ENCODE assay signal across 8 cellular contexts in the genomic region with DNA sequence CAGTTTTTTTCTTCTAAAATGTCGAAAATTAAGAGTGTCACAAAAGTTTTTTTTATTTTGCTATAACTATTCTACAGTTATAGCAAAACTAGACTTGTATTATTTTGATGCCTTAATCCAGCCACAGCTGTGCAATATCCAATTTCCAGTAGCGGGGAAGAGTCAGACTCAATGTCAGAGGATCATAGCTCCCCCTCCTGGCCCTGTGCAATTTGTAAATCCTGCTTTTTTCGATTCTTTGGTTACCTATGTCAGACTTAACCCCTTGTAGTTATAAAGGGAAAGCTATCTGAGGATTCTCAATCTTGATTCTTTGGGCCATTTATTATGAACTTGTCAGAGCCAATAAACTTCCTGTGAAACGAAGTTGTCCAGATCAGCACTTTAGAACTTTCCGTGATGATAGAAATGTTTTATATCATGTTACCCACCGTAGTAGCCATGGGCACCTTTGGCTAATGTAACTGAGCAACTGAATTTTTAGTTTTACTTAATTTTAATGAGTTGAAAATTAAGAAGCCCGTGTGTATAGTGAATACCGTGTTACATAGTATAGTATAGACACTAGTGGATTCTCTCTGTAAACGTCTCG.
DNase-seq lines count a peak whose midpoint lies in the region; FAIRE-seq and TF ChIP-seq lines count a peak whose summit lies in the region.

No MANE protein-coding gene starts in this region.

- H3K4me1 ChIP-seq in MM.1S (ENCODE audit: low read length) = no peaks in the 10 kb centered on the region

- H3K36me3 Mint-ChIP-seq in activated CD4-positive, alpha-beta memory T cell treated with anti-CD3 and anti-CD28 coated beads for 36 hours = no peaks in the 10 kb centered on the region

- intact Hi-C loops in activated CD4-positive, alpha-beta memory T cell treated with anti-CD3 and anti-CD28 coated beads for 36 hours (cut with micrococcal nuclease) = loop anchor here (1.0 to 10.0 kb wide), 4 partner anchors 23 to 563 kb away; no protein-coding TSS in a partner anchor

- FAIRE-seq in GM12891 (lab: Jason Lieb, UNC) = no peak

- H3K4me3 Mint-ChIP-seq in activated CD4-positive, alpha-beta memory T cell treated with anti-CD3 and anti-CD28 coated beads for 36 hours = no peak overlapping the region

- no peaks in the 10 kb centered on the region for H3K9me2 ChIP-seq in MM.1S (replicated peaks; ENCODE audit: insufficient read depth, low read length)

- no peak overlapping the region for H3K27ac ChIP-seq in MM.1S (ENCODE audit: low read length)

- DNase-seq in NCI-H748 (lab: John Stamatoyannopoulos, UW; ENCODE audit: unreplicated experiment) (peak; percentile 7), NCI-H748 treated with DMSO at 0.1 percent for 48 hours (lab: John Stamatoyannopoulos, UW) (no peak), MM.1S (peak; percentile 46), hippocampal formation (lab: John Stamatoyannopoulos, UW) (peak; percentile 30 to 50), GM12891 (ENCODE audit: insufficient read length, low spot score) (no peak), middle frontal gyrus (ENCODE audit: extremely low spot score, low spot score) (no peak)
- DNase-seq in activated CD4-positive, alpha-beta memory T cell treated with anti-CD3 and anti-CD28 coated beads for 36 hours = peak; percentile 68
- peak; percentile 18 for DNase-seq in stimulated activated CD4-positive, alpha-beta T cell treated with anti-CD3 and anti-CD28 coated beads, Interleukin-2, amount 100 ng/mL, for 4 hours (ENCODE audit: low read depth)

- H3K9me3 ChIP-seq in MM.1S (replicated peaks; ENCODE audit: insufficient read depth, low read length) = no peaks in the 10 kb centered on the region

- H3K4me1 Mint-ChIP-seq in activated CD4-positive, alpha-beta memory T cell treated with anti-CD3 and anti-CD28 coated beads for 36 hours (ENCODE audit: low read depth) = peaks cover 23% of the 10 kb centered on the region

- no peak for TF ChIP-seq POLR2A in GM12891 (IDR thresholded peaks at IDR 0.05; ENCODE audit: low read depth, low read length)

- H2AFZ ChIP-seq in MM.1S (ENCODE audit: low read length) = no peak overlapping the region

- no peaks in the 10 kb centered on the region for H3F3A ChIP-seq in MM.1S (ENCODE audit: insufficient read depth, low read length)

- POLR2A ChIA-PET in activated CD4-positive, alpha-beta memory T cell treated with anti-CD3 and anti-CD28 coated beads for 36 hours (lab: Charles Lee) = interaction anchor here (1.6 kb wide), 1 partner anchor 88 kb away, joined by 6 read pairs; a partner anchor contains a TSS

- no peaks in the 10 kb centered on the region for H3K9me3 Mint-ChIP-seq in activated CD4-positive, alpha-beta memory T cell treated with anti-CD3 and anti-CD28 coated beads for 36 hours

- TF ChIP-seq CTCF in MM.1S (IDR thresholded peaks at IDR 0.05; ENCODE audit: low read length) = peak; percentile 63

- no peaks in the 10 kb centered on the region for H3K27me3 ChIP-seq in MM.1S (replicated peaks; ENCODE audit: insufficient read depth, low read length)

- H3K27ac Mint-ChIP-seq in activated CD4-positive, alpha-beta memory T cell treated with anti-CD3 and anti-CD28 coated beads for 36 hours = peak overlapping the region; percentile 6

- H3K4me3 ChIP-seq in MM.1S (ENCODE audit: low read length) = no peak overlapping the region

- no peaks in the 10 kb centered on the region for H3K36me3 ChIP-seq in MM.1S (replicated peaks; ENCODE audit: insufficient read depth, low read length)

- CTCF ChIA-PET in activated CD4-positive, alpha-beta memory T cell treated with anti-CD3 and anti-CD28 coated beads for 36 hours (lab: Charles Lee) = interaction anchor here (0.6 to 6.8 kb wide), 47 partner anchors 9 to 858 kb away, joined by 3 to 63 read pairs (median 4); a partner anchor contains a TSS

- H3K79me2 ChIP-seq in MM.1S (ENCODE audit: low read length) = no peaks in the 10 kb centered on the region

- no peaks in the 10 kb centered on the region for H4K20me1 ChIP-seq in MM.1S (ENCODE audit: insufficient read depth, low read length)

- no peak overlapping the region for H3K9ac ChIP-seq in MM.1S (ENCODE audit: low read length)

- no peak overlapping the region for H3K4me2 ChIP-seq in MM.1S (ENCODE audit: low read depth, low read length)

- no peaks in the 10 kb centered on the region for H3K27me3 Mint-ChIP-seq in activated CD4-positive, alpha-beta memory T cell treated with anti-CD3 and anti-CD28 coated beads for 36 hours

TF ChIP-seq in GM12891, 5 proteins besides CTCF, POLR2A, EP300 and RAD21:
- TF ChIP-seq POLR2AphosphoS5 (IDR thresholded peaks at IDR 0.05; ENCODE audit: low read depth, low read length) (no peak), PAX5 (IDR thresholded peaks at IDR 0.05; ENCODE audit: insufficient read depth, low read length, severe bottlenecking) (no peak), POU2F2 (IDR thresholded peaks at IDR 0.05; ENCODE audit: low read depth, low read length) (no peak), TAF1 (IDR thresholded peaks at IDR 0.05; ENCODE audit: low read depth, low read length) (no peak), SPI1 (IDR thresholded peaks at IDR 0.05; ENCODE audit: low read depth, low read length) (no peak)

Comparison
In these comparisons a context has a peak if more than half of its experiments do, and no peak if none do; other contexts are left out.
1. DNase-seq: peak in NCI-H748 (single experiment), MM.1S (single experiment), activated CD4-positive, alpha-beta memory T cell treated with anti-CD3 and anti-CD28 coated beads for 36 hours (single experiment), hippocampal formation (2 of 2) and stimulated activated CD4-positive, alpha-beta T cell treated with anti-CD3 and anti-CD28 coated beads, Interleukin-2, amount 100 ng/mL, for 4 hours (single experiment); none in NCI-H748 treated with DMSO at 0.1 percent for 48 hours (single experiment), GM12891 (single experiment) and middle frontal gyrus (single experiment).